2 cellular contexts compared by ENCODE assay signal in the genomic region with DNA sequence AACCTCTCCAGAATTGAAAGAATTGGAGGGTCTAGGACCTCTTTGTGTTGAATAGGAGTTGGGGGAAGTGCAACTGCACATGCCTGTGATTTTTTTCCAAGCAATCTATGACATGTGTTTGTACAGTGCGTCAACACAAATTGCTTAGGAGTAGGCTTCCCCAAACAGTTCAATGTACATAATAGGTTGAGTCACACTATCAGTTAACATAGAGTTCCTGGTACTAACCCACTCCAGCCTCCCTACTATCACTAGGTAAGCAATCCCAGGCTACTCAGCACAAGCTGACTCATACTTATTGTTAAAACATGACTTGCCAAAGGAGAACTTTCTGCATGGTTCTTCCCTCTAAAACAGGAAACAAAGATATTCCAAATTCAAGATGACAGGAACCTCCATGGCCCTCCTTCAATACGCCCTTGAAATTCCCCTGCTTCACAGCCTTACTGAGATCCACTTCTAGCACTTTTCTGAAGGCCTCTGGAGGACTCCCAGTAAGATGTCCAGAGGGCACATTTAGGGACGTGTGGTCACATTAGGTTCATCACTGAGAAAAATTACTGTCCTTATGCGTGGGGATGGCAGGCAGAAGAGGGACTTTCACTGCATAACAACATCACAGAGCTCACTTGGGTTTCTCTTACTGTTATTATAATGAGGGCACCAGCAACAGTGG.
A peak's percentile ranks its signal among the peaks of the same experiment; 100 is the strongest.
TF ChIP-seq lines count a peak whose summit lies in the region.

No MANE protein-coding gene starts in this region.

TF ChIP-seq in IMR-90, 13 proteins besides CTCF, POLR2A, EP300 and RAD21:
- TF ChIP-seq MAFK (IDR thresholded peaks at IDR 0.05; ENCODE audit: low read depth, low read length) (peak; percentile 57; the same call in 1 of the 2 replicates), NFE2L2 (IDR thresholded peaks at IDR 0.05; ENCODE audit: low read depth, low read length) (peak; percentile 73; the same call in 1 of the 2 replicates), MAZ (IDR thresholded peaks at IDR 0.05; ENCODE audit: borderline replicate concordance, low read depth, low read length) (no peak), CEBPB (IDR thresholded peaks at IDR 0.05; ENCODE audit: low read depth, low read length) (peak; percentile 30; the same call in 1 of the 2 replicates), FOS (IDR thresholded peaks at IDR 0.05; ENCODE audit: low read depth, low read length) (peak; percentile 50)

TF ChIP-seq in HepG2, 621 proteins besides CTCF, POLR2A, EP300 and RAD21 (continues in another document):
- peak; percentile 29; the same call in 1 of the 2 replicates for TF ChIP-seq CREB1 (IDR thresholded peaks at IDR 0.05)
- TF ChIP-seq CREB1 (CRISPR knock-in tag; IDR thresholded peaks at IDR 0.05): peak; percentile 56
- TF ChIP-seq CEBPZ (IDR thresholded peaks at IDR 0.05; ENCODE audit: low read length): no peak
- peak; percentile 72 for TF ChIP-seq MAFF (IDR thresholded peaks at IDR 0.05; ENCODE audit: low read depth, low read length)
- TF ChIP-seq ZBED4 (CRISPR knock-in tag; IDR thresholded peaks at IDR 0.05; ENCODE audit: borderline replicate concordance): no peak
- 0 out of 2 replicates have a peak, but pooled peaks have one; percentile 18 for TF ChIP-seq CREM (IDR thresholded peaks at IDR 0.05)
- TF ChIP-seq CREM (CRISPR knock-in tag; IDR thresholded peaks at IDR 0.05): no peak
- no peak for TF ChIP-seq HOXA5 (CRISPR knock-in tag; IDR thresholded peaks at IDR 0.05)
- TF ChIP-seq, protein P1, sequence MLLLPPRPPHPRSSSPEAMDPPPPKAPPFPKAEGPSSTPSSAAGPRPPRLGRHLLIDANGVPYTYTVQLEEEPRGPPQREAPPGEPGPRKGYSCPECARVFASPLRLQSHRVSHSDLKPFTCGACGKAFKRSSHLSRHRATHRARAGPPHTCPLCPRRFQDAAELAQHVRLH (CRISPR knock-in tag; IDR thresholded peaks at IDR 0.05; ENCODE audit: borderline replicate concordance, low read depth): no peak
- no peak for TF ChIP-seq FOXP1 (IDR thresholded peaks at IDR 0.05)
- peak; percentile 59; the same call in 1 of the 2 replicates for TF ChIP-seq FOXP1 (CRISPR knock-in tag; IDR thresholded peaks at IDR 0.05)
- TF ChIP-seq ZNF331 (CRISPR knock-in tag; IDR thresholded peaks at IDR 0.05): 0 out of 2 replicates have a peak, but pooled peaks have one; percentile 15
- TF ChIP-seq HMG20A (CRISPR knock-in tag; IDR thresholded peaks at IDR 0.05; ENCODE audit: borderline replicate concordance): peak; percentile 60; the same call in 1 of the 2 replicates
- TF ChIP-seq ZBTB20 (CRISPR knock-in tag; IDR thresholded peaks at IDR 0.05; ENCODE audit: borderline replicate concordance, low read depth): 0 out of 2 replicates have a peak, but pooled peaks have one; percentile 43
- TF ChIP-seq ARID3A (IDR thresholded peaks at IDR 0.05; ENCODE audit: low read depth, low read length): peak; percentile 31; the same call in 1 of the 2 replicates
- peak; percentile 21; the same call in 1 of the 2 replicates for TF ChIP-seq DPF2 (CRISPR knock-in tag; IDR thresholded peaks at IDR 0.05; ENCODE audit: borderline replicate concordance, low read depth)
- TF ChIP-seq FOXA3 (CRISPR knock-in tag; IDR thresholded peaks at IDR 0.05): peak; percentile 72
- TF ChIP-seq, protein P2, sequence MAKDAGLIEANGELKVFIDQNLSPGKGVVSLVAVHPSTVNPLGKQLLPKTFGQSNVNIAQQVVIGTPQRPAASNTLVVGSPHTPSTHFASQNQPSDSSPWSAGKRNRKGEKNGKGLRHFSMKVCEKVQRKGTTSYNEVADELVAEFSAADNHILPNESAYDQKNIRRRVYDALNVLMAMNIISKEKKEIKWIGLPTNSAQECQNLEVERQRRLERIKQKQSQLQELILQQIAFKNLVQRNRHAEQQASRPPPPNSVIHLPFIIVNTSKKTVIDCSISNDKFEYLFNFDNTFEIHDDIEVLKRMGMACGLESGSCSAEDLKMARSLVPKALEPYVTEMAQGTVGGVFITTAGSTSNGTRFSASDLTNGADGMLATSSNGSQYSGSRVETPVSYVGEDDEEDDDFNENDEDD (CRISPR knock-in tag; IDR thresholded peaks at IDR 0.05; ENCODE audit: borderline replicate concordance): no peak
- TF ChIP-seq THAP11 (CRISPR knock-in tag; IDR thresholded peaks at IDR 0.05): 0 out of 2 replicates have a peak, but pooled peaks have one; percentile 30
- no peak for TF ChIP-seq GTF2F1 (IDR thresholded peaks at IDR 0.05; ENCODE audit: low read length)
- TF ChIP-seq ZNF281 (CRISPR knock-in tag; IDR thresholded peaks at IDR 0.05; ENCODE audit: borderline replicate concordance): 0 out of 2 replicates have a peak, but pooled peaks have one; percentile 27
- no peak for TF ChIP-seq ZFY (CRISPR knock-in tag; IDR thresholded peaks at IDR 0.05)
- TF ChIP-seq, protein P3, sequence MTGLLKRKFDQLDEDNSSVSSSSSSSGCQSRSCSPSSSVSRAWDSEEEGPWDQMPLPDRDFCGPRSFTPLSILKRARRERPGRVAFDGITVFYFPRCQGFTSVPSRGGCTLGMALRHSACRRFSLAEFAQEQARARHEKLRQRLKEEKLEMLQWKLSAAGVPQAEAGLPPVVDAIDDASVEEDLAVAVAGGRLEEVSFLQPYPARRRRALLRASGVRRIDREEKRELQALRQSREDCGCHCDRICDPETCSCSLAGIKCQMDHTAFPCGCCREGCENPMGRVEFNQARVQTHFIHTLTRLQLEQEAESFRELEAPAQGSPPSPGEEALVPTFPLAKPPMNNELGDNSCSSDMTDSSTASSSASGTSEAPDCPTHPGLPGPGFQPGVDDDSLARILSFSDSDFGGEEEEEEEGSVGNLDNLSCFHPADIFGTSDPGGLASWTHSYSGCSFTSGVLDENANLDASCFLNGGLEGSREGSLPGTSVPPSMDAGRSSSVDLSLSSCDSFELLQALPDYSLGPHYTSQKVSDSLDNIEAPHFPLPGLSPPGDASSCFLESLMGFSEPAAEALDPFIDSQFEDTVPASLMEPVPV (CRISPR knock-in tag; IDR thresholded peaks at IDR 0.05): no peak
- TF ChIP-seq, protein P4, sequence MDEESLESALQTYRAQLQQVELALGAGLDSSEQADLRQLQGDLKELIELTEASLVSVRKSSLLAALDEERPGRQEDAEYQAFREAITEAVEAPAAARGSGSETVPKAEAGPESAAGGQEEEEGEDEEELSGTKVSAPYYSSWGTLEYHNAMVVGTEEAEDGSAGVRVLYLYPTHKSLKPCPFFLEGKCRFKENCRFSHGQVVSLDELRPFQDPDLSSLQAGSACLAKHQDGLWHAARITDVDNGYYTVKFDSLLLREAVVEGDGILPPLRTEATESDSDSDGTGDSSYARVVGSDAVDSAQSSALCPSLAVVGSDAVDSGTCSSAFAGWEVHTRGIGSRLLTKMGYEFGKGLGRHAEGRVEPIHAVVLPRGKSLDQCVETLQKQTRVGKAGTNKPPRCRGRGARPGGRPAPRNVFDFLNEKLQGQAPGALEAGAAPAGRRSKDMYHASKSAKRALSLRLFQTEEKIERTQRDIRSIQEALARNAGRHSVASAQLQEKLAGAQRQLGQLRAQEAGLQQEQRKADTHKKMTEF (CRISPR knock-in tag; IDR thresholded peaks at IDR 0.05): 0 out of 2 replicates have a peak, but pooled peaks have one; percentile 47
- TF ChIP-seq ZNF205 (CRISPR knock-in tag; IDR thresholded peaks at IDR 0.05): peak; percentile 98
- no peak for TF ChIP-seq ZNF7 (CRISPR knock-in tag; IDR thresholded peaks at IDR 0.05)
- TF ChIP-seq SOX5 (CRISPR knock-in tag; IDR thresholded peaks at IDR 0.05; ENCODE audit: borderline replicate concordance): peak; percentile 34; the same call in 1 of the 2 replicates
- TF ChIP-seq ZNF512 (CRISPR knock-in tag; IDR thresholded peaks at IDR 0.05): no peak
- TF ChIP-seq NAIF1 (CRISPR knock-in tag; IDR thresholded peaks at IDR 0.05; ENCODE audit: borderline replicate concordance): no peak
- TF ChIP-seq SOX13 (IDR thresholded peaks at IDR 0.05): peak; percentile 19; the same call in 1 of the 2 replicates
- TF ChIP-seq SOX13 (CRISPR knock-in tag; conservative IDR thresholded peaks at IDR 0.05 in 1 of 2, IDR thresholded peaks at IDR 0.05 in 1 of 2): peak in 1 of 2 experiments; percentile 50; a peak in 1 of 4 replicates
- 0 out of 2 replicates have a peak, but pooled peaks have one; percentile 9 for TF ChIP-seq BCL6 (CRISPR knock-in tag; IDR thresholded peaks at IDR 0.05)
- TF ChIP-seq ZFYVE20 (CRISPR knock-in tag; IDR thresholded peaks at IDR 0.05; ENCODE audit: borderline replicate concordance, low read depth): no peak
